1 cellular context compared by ENCODE assay signal in genomic region chrX:79133897-79134296, GRCh38.
TF ChIP-seq lines count a peak whose summit lies in the region.

No MANE protein-coding gene starts in this region.

TF ChIP-seq in GM12878, 131 proteins besides CTCF, POLR2A, EP300 and RAD21:
- TF ChIP-seq ATF2 (IDR thresholded peaks at IDR 0.05; ENCODE audit: low read length) (no peak), IRF4 (IDR thresholded peaks at IDR 0.05; ENCODE audit: low read depth, low read length) (no peak), SMAD1 (IDR thresholded peaks at IDR 0.05; ENCODE audit: low read depth, partially characterized antibody) (no peak), FOXM1 (IDR thresholded peaks at IDR 0.05; ENCODE audit: low read depth, low read length) (no peak), ZNF622 (IDR thresholded peaks at IDR 0.05) (no peak), TCF12 (IDR thresholded peaks at IDR 0.05; ENCODE audit: low read depth, low read length) (no peak), SMC3 (IDR thresholded peaks at IDR 0.05; ENCODE audit: borderline replicate concordance, low read length) (no peak), HDAC6 (IDR thresholded peaks at IDR 0.05; ENCODE audit: unreplicated experiment) (no peak), ATF7 (IDR thresholded peaks at IDR 0.05; ENCODE audit: low read depth) (no peak), CHD2 (IDR thresholded peaks at IDR 0.05; ENCODE audit: borderline replicate concordance, low read depth, low read length) (no peak), NR2F1 (conservative IDR thresholded peaks at IDR 0.05) (no peak)
